ENCODE assay signal across 8 cellular contexts in genomic region chr10:49300140-49300974, GRCh38. TPM values are rescaled to one million over a fixed set of nuclear protein-coding genes. Genes with fewer than 3 reads are reported as not detected.
DNase-seq lines count a peak whose midpoint lies in the region; ATAC-seq and TF ChIP-seq lines count a peak whose summit lies in the region.

No MANE protein-coding gene starts in this region.

- no peak for TF ChIP-seq CTCF in esophagus muscularis mucosa (IDR thresholded peaks at IDR 0.05)

- peaks cover 0 to 14% (median 0%) of the 10 kb centered on the region in 4 donors for H3K27me3 ChIP-seq in esophagus muscularis mucosa

- peak; percentile 89 for ATAC-seq in GM18909 (IDR thresholded peaks at IDR 0.05; ENCODE audit: poor library complexity, unreplicated experiment)
- peak; percentile 77 for ATAC-seq in HG02840 (IDR thresholded peaks at IDR 0.05; ENCODE audit: low FRiP score, unreplicated experiment)

- WGBS in esophagus muscularis mucosa, result 79% methylated on average over 6 of the region's 6 CpGs

- no peak overlapping the region for H3K4me3 ChIP-seq in esophagus muscularis mucosa

- peaks cover 15 to 23% (median 16%) of the 10 kb centered on the region in 4 donors for H3K4me1 ChIP-seq in esophagus muscularis mucosa

- H3K36me3 ChIP-seq in esophagus muscularis mucosa, result no peaks in the 10 kb centered on the region

- no peak for TF ChIP-seq EP300 in esophagus muscularis mucosa (IDR thresholded peaks at IDR 0.05)

- DNase-seq in OCI-M1 (lab: John Stamatoyannopoulos, UW) (peak; percentile 91), medulla oblongata (ENCODE audit: extremely low spot score) (peak; percentile 27), dermis blood vessel endothelial cell (no peak), globus pallidus (ENCODE audit: low spot score) (no peak), esophagus muscularis mucosa (ENCODE audit: extremely low spot score) (no peak)
- DNase-seq in activated CD4-positive, alpha-beta T cell treated with anti-CD3 and anti-CD28 coated beads for 4 hours, result no peak

- H3K9me3 ChIP-seq in esophagus muscularis mucosa, result no peaks in the 10 kb centered on the region

- H3K27ac ChIP-seq in esophagus muscularis mucosa (replicated peaks in 1 of 4), result no peak overlapping the region

- intact Hi-C loops in esophagus muscularis mucosa (cut with DNase I), result no loop called here

- TF ChIP-seq POLR2A in esophagus muscularis mucosa (IDR thresholded peaks at IDR 0.05; ENCODE audit: low read depth), result no peak

RNA-seq across cellular contexts. Expression of gene C10orf71, which starts 1.4 kb away (rescaled TPM):
- total RNA-seq in dermis blood vessel endothelial cell (not detected in 2 replicates), esophagus muscularis mucosa (under 1 TPM in 2 of 4 donors, not detected in 2; 0.06 to 0.42 TPM)

Comparison
In these comparisons a context has a peak if more than half of its experiments do, and no peak if none do; other contexts are left out.
1. DNase-seq: peak in OCI-M1 (single experiment) and medulla oblongata (single experiment); none in dermis blood vessel endothelial cell (single experiment), activated CD4-positive, alpha-beta T cell treated with anti-CD3 and anti-CD28 coated beads for 4 hours (0 of 2), globus pallidus (single experiment) and esophagus muscularis mucosa (single experiment).